ENCODE assay signal across 8 cellular contexts in genomic region chr17:27294689-27295630, GRCh38. TPM values are rescaled to one million over a fixed set of nuclear protein-coding genes. Genes with fewer than 3 reads are reported as not detected.
DNase-seq lines count a peak whose midpoint lies in the region; ATAC-seq and TF ChIP-seq lines count a peak whose summit lies in the region.

No MANE protein-coding gene starts in this region.

- TF ChIP-seq CTCF in BJ (IDR thresholded peaks at IDR 0.05; ENCODE audit: insufficient read depth, low read depth, low read length) (no peak), WTC11 (IDR thresholded peaks at IDR 0.05) (no peak), lower lobe of right lung (IDR thresholded peaks at IDR 0.05) (no peak)

- no peaks in the 10 kb centered on the region for H3K9me3 Mint-ChIP-seq in WTC11

- WGBS in ectodermal cell, 2 experiments: 1% methylated on average over 19 to 21 of the region's 21 CpGs

- intact Hi-C loops in lower lobe of right lung (cut with DNase I): loop anchor here (5.0 kb wide), 1 partner anchor 38 kb away; no protein-coding TSS in a partner anchor

- peaks cover 37% of the 10 kb centered on the region for H3K4me1 Mint-ChIP-seq in WTC11

- H3K4me1 ChIP-seq in ectodermal cell (ENCODE audit: control insufficient read depth, insufficient read depth, low read length) (peaks cover 5% of the 10 kb centered on the region), lower lobe of right lung (peaks cover 47% of the 10 kb centered on the region)

- H3K4me3 Mint-ChIP-seq in WTC11: peak overlapping the region; percentile 98

- peaks cover 3% of the 10 kb centered on the region; the same call in 1 of the 2 replicates for H3K36me3 Mint-ChIP-seq in WTC11

- no peaks in the 10 kb centered on the region for H3K27me3 ChIP-seq in BJ (ENCODE audit: control insufficient read depth, insufficient read depth, low read length)
- H3K27me3 ChIP-seq in ectodermal cell (ENCODE audit: control insufficient read depth, insufficient read depth, low read length, poor library complexity, severe bottlenecking): no peaks in the 10 kb centered on the region
- H3K27me3 ChIP-seq in lower lobe of right lung (ENCODE audit: low read depth): no peaks in the 10 kb centered on the region

- POLR2A ChIA-PET in BJ (lab: Charles Lee) (interaction anchor here (0.6 to 1.1 kb wide), 5 partner anchors 25 to 487 kb away, joined by 3 to 6 read pairs (median 3); no protein-coding TSS in a partner anchor), WTC11 (lab: Charles Lee) (interaction anchor here (1.0 to 3.1 kb wide), 7 partner anchors 9 to 55 kb away, joined by 3 to 18 read pairs (median 6); no protein-coding TSS in a partner anchor)

- H3K4me3 ChIP-seq in BJ (ENCODE audit: low read depth, low read length) (peak overlapping the region; percentile 89), ectodermal cell (ENCODE audit: insufficient read depth, low read depth, low read length) (peak overlapping the region; percentile 88), lower lobe of right lung (peak overlapping the region; percentile 90)

- CTCF ChIA-PET in BJ (lab: Yijun Ruan, JAX) (interaction anchor here (0.7 to 2.2 kb wide), 9 partner anchors 20 to 89 kb away, joined by 3 to 6 read pairs (median 3); no protein-coding TSS in a partner anchor), WTC11 (lab: Charles Lee) (interaction anchor here (1.0 to 2.9 kb wide), 7 partner anchors 24 to 305 kb away, joined by 3 to 20 read pairs (median 8); no protein-coding TSS in a partner anchor)

- H3K9me3 ChIP-seq in ectodermal cell (ENCODE audit: control insufficient read depth, low read length) (no peaks in the 10 kb centered on the region), lower lobe of right lung (no peaks in the 10 kb centered on the region)

- peak; percentile 51 for ATAC-seq in GM18867 (IDR thresholded peaks at IDR 0.05; ENCODE audit: unreplicated experiment)
- ATAC-seq in HG03103 (IDR thresholded peaks at IDR 0.05; ENCODE audit: low read depth, unreplicated experiment): peak; percentile 39
- peak; percentile 26 for ATAC-seq in WTC11
- peak; percentile 70 to 79 for ATAC-seq in lower lobe of right lung

- H3K27me3 Mint-ChIP-seq in WTC11 (ENCODE audit: low read depth): no peaks in the 10 kb centered on the region

- DNase-seq in BJ (ENCODE audit: low read depth): no peak
- peak; percentile 69 for DNase-seq in NCI-H2227 (lab: John Stamatoyannopoulos, UW; ENCODE audit: unreplicated experiment)
- DNase-seq in WTC11 (ENCODE audit: low spot score): no peak
- DNase-seq in lower lobe of right lung: no peak
- DNase-seq in stimulated activated naive CD4-positive, alpha-beta T cell treated with Interleukin-2 at 50 U/mL for 16 hours (lab: John Stamatoyannopoulos, UW): peak; percentile 12

- H3K36me3 ChIP-seq in BJ (ENCODE audit: control insufficient read depth, insufficient read depth, low read length): no peaks in the 10 kb centered on the region
- H3K36me3 ChIP-seq in ectodermal cell (ENCODE audit: control insufficient read depth, insufficient read depth, low read length): no peaks in the 10 kb centered on the region
- peaks cover 4% of the 10 kb centered on the region for H3K36me3 ChIP-seq in lower lobe of right lung

- peak overlapping the region; percentile 100 for H3K27ac Mint-ChIP-seq in WTC11

- H3K27ac ChIP-seq in ectodermal cell (ENCODE audit: insufficient read depth, low read depth, low read length, poor library complexity, severe bottlenecking) (peak overlapping the region; percentile 93), lower lobe of right lung (peak overlapping the region; percentile 99)

TF ChIP-seq in WTC11, 78 proteins besides CTCF, POLR2A, EP300 and RAD21:
- TF ChIP-seq, protein P1, sequence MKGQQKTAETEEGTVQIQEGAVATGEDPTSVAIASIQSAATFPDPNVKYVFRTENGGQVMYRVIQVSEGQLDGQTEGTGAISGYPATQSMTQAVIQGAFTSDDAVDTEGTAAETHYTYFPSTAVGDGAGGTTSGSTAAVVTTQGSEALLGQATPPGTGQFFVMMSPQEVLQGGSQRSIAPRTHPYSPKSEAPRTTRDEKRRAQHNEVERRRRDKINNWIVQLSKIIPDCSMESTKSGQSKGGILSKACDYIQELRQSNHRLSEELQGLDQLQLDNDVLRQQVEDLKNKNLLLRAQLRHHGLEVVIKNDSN (CRISPR knock-in tag; IDR thresholded peaks at IDR 0.05): no peak
- TF ChIP-seq NFYB (CRISPR knock-in tag; conservative IDR thresholded peaks at IDR 0.05; ENCODE audit: low read depth): no peak
- TF ChIP-seq ZNF425 (CRISPR knock-in tag; conservative IDR thresholded peaks at IDR 0.05): no peak
- TF ChIP-seq ESRRA (CRISPR knock-in tag; IDR thresholded peaks at IDR 0.05; ENCODE audit: borderline replicate concordance): no peak
- TF ChIP-seq GABPB1 (CRISPR knock-in tag; IDR thresholded peaks at IDR 0.05): no peak
- TF ChIP-seq ZNF317 (CRISPR knock-in tag; IDR thresholded peaks at IDR 0.05; ENCODE audit: borderline replicate concordance, low read depth): no peak
- TF ChIP-seq E2F4 (CRISPR knock-in tag; IDR thresholded peaks at IDR 0.05; ENCODE audit: borderline replicate concordance, low read depth): no peak
- no peak for TF ChIP-seq IRF2 (CRISPR knock-in tag; IDR thresholded peaks at IDR 0.05; ENCODE audit: borderline replicate concordance, low read depth)
TF ChIP-seq in WTC11: peak in this region for 0.

RNA-seq across cellular contexts. Expression of gene WSB1, which starts 1.0 kb away (rescaled TPM):
- 144 and 163 TPM in 2 replicates for polyA plus RNA-seq in BJ (2011; rRNA removed)
- 44.4 and 53.6 TPM in 2 replicates for polyA minus RNA-seq in BJ (2011; rRNA and poly(A)+ RNA removed)
- total RNA-seq in WTC11 (2021) (167 to 223 TPM (median 221 TPM) in 3 replicates), lower lobe of right lung (282 TPM)
- polyA plus RNA-seq in ectodermal cell (2013, experiment 1 of 4): 205 TPM
- polyA plus RNA-seq in ectodermal cell (2013, experiment 2 of 4): 208 TPM
- 196 TPM for polyA plus RNA-seq in ectodermal cell (2013, experiment 3 of 4)
- 228 TPM for polyA plus RNA-seq in ectodermal cell (2013, experiment 4 of 4)

Comparison
In these comparisons a context has a peak if more than half of its experiments do, and no peak if none do; other contexts are left out.
1. DNase-seq: peak in NCI-H2227 (single experiment) and stimulated activated naive CD4-positive, alpha-beta T cell treated with Interleukin-2 at 50 U/mL for 16 hours (single experiment); none in BJ (single experiment), WTC11 (single experiment) and lower lobe of right lung (single experiment).
2. Peak in every context shown above with its lines, with median percentiles within 50 percentile points of each other: H3K4me3 ChIP-seq and ATAC-seq.